Comparison of ENCODE assay signal across 22 cellular contexts in the genomic region with DNA sequence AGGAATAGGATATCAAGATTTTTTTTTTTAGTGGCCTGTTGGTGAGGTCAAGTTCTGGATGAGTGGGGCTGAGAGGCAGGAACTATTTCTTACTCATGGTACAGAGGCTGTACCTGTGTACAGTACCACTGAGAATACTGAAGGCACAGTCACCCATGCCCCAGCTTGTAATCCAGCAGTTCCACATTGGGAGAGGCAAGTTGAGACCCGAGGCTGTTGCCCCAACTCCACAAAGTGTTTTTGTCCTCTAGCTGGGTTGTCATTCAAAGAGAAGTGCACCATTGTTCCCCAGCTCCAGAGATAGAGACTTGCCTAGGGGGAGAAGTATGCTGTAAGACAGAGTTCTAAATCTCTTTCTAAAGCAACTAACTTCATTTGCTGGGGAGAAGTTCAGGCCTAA. TPM values are rescaled to one million over a fixed set of nuclear protein-coding genes. Genes with fewer than 3 reads are reported as not detected.
DNase-seq lines count a peak whose midpoint lies in the region; ATAC-seq, FAIRE-seq and TF ChIP-seq lines count a peak whose summit lies in the region.
"Had no signal": no experiment of that assay in that cellular context is flagged by ENCODE, and none has a peak within 500 bp of the region (broad histone marks: within the 10 kb centered on the region; RNA-seq: fewer than 3 reads in every experiment).

No MANE protein-coding gene starts in this region.

- H4K5ac ChIP-seq in mesendoderm (ENCODE audit: low read length) = no peak overlapping the region

- no peak overlapping the region for H2BK120ac ChIP-seq in mesendoderm (ENCODE audit: low read depth, low read length)

- no peak overlapping the region for H3K56ac ChIP-seq in mesendoderm (ENCODE audit: low read length)

- intact Hi-C loops in MCF 10A (cut with micrococcal nuclease) (loop anchor here (10.0 kb wide), 1 partner anchor 127 kb away; no protein-coding TSS in a partner anchor), breast epithelium (cut with DNase I; ENCODE audit: low total_unique reads) (no loop called here), pancreas (cut with DNase I) (no loop called here), left colon (cut with DNase I, micrococcal nuclease) (no loop called here), heart left ventricle (cut with DNase I) (loop anchor here in 5 of 10 donors (10.0 kb wide), 2 partner anchors 217 to 237 kb away; no protein-coding TSS in a partner anchor)

- TF ChIP-seq POLR2A in breast epithelium (IDR thresholded peaks at IDR 0.05) (no peak), heart left ventricle (IDR thresholded peaks at IDR 0.05) (no peak)

- WGBS in mesendoderm (ENCODE audit: extremely low coverage, insufficient coverage, low lambda C conversion rate) = no CpG with 5 or more reads among the region's 1 CpG
- 90 to 94% methylated on average over 1 of the region's 1 CpG for WGBS in pancreas, 2 donors
- WGBS in heart left ventricle, 4 donors = 94 to 100% (median 98%) methylated on average over 1 of the region's 1 CpG

- no peak overlapping the region for H3K4ac ChIP-seq in mesendoderm (ENCODE audit: low read depth, low read length)

- H4K8ac ChIP-seq in mesendoderm (ENCODE audit: low read depth, low read length) = no peak overlapping the region

- DNase-seq in MCF 10A (ENCODE audit: unreplicated experiment) (peak; percentile 21), breast epithelium (ENCODE audit: low spot score in 2 of 2) (no peak), epithelial cell of esophagus (ENCODE audit: low read depth) (peak; percentile 89), mesendoderm (peak; percentile 12), NCI-H2107 (lab: John Stamatoyannopoulos, UW) (no peak), pancreas (no peak), left colon (no peak), heart left ventricle (no peak)
- DNase-seq: 8988T; DMS53; EL; GOT3; NCI-H1105; NCI-H1694; NCI-H2081 treated with DMSO at 0.1 percent for 48 hours; NCI-H510A; NCI-H748 treated with DMSO at 0.1 percent for 48 hours; NK-92 treated with Interleukin-12 subunit alpha and Interleukin-12 subunit beta, amount 100 ng/mL, for 24 hours; Peyer's patch had no signal

- H3K27me3 ChIP-seq in breast epithelium (no peaks in the 10 kb centered on the region), mesendoderm (ENCODE audit: insufficient read depth, low read length, poor library complexity) (no peaks in the 10 kb centered on the region), pancreas (no peaks in the 10 kb centered on the region), heart left ventricle (no peaks in the 10 kb centered on the region)
- H3K27me3 ChIP-seq: Peyer's patch had no signal

- no TSS peak for BruUV-seq in MCF 10A (replicated peaks; lab: Mats Ljungman, UMichigan)

- H3K36me3 Mint-ChIP-seq in MCF 10A (ENCODE audit: insufficient read depth, unreplicated experiment) = no peaks in the 10 kb centered on the region

- no peak overlapping the region for H3K4me2 ChIP-seq in mesendoderm (ENCODE audit: low read length)

- POLR2A ChIA-PET in MCF 10A (lab: Yijun Ruan, JAX) = interaction anchor here (1.8 kb wide), 1 partner anchor 8 kb away, joined by 4 read pairs; no protein-coding TSS in a partner anchor

- peaks cover 22% of the 10 kb centered on the region for H3K9me3 Mint-ChIP-seq in MCF 10A (ENCODE audit: unreplicated experiment)

- FAIRE-seq in pancreas (lab: Jason Lieb, UNC) = no peak
- FAIRE-seq: GM12892, K562 had no signal

- no peak overlapping the region for H3K4me3 Mint-ChIP-seq in MCF 10A (ENCODE audit: unreplicated experiment)
- H3K4me3 Mint-ChIP-seq: CD14-positive monocyte had no signal

- no peak for ATAC-seq in pancreas
- ATAC-seq in left colon = no peak
- no peak for ATAC-seq in heart left ventricle
- ATAC-seq: K562 had no signal

- no peaks in the 10 kb centered on the region for H3K27me3 Mint-ChIP-seq in MCF 10A (ENCODE audit: insufficient read depth, unreplicated experiment)

- no peak overlapping the region for H3K27ac ChIP-seq in breast epithelium
- H3K27ac ChIP-seq in mesendoderm (ENCODE audit: low read depth, low read length) = no peak overlapping the region
- H3K27ac ChIP-seq in pancreas = no peak overlapping the region
- no peak overlapping the region for H3K27ac ChIP-seq in heart left ventricle
- H3K27ac ChIP-seq: Peyer's patch had no signal

- H3K18ac ChIP-seq in mesendoderm (ENCODE audit: low read length) = no peak overlapping the region

- peaks cover 22% of the 10 kb centered on the region for H3K4me1 Mint-ChIP-seq in MCF 10A (ENCODE audit: insufficient read depth, unreplicated experiment)

- no peak overlapping the region for H3K27ac Mint-ChIP-seq in MCF 10A (ENCODE audit: low read depth, unreplicated experiment)

- TF ChIP-seq CTCF in MCF 10A (IDR thresholded peaks at IDR 0.05; ENCODE audit: unreplicated experiment) (no peak), breast epithelium (IDR thresholded peaks at IDR 0.05) (no peak), epithelial cell of esophagus (IDR thresholded peaks at IDR 0.05; ENCODE audit: insufficient read depth, low read depth, low read length, missing control alignments) (no peak), pancreas (IDR thresholded peaks at IDR 0.05) (no peak), heart left ventricle (IDR thresholded peaks at IDR 0.05) (no peak)

- CTCF ChIA-PET in MCF 10A (lab: Yijun Ruan, JAX) = no interaction called here

- H2AK5ac ChIP-seq in mesendoderm (ENCODE audit: low read length) = no peak overlapping the region

- H3K23ac ChIP-seq in mesendoderm (ENCODE audit: low read length) = no peak overlapping the region

- H3K4me1 ChIP-seq in breast epithelium (no peaks in the 10 kb centered on the region), mesendoderm (ENCODE audit: control insufficient read depth, low read depth, low read length) (no peaks in the 10 kb centered on the region), pancreas (peaks cover 0 to 22% (median 5%) of the 10 kb centered on the region in 3 donors), heart left ventricle (peaks cover 0 to 32% (median 6%) of the 10 kb centered on the region in 12 donors)
- H3K4me1 ChIP-seq: Peyer's patch had no signal

- peaks cover 10% of the 10 kb centered on the region for H3K79me1 ChIP-seq in mesendoderm (ENCODE audit: low read length)

- no peak overlapping the region for H2BK5ac ChIP-seq in mesendoderm (ENCODE audit: low read length)

- H3K4me3 ChIP-seq in breast epithelium = no peak overlapping the region
- H3K4me3 ChIP-seq in epithelial cell of esophagus (ENCODE audit: low read length) = no peak overlapping the region
- no peak overlapping the region for H3K4me3 ChIP-seq in mesendoderm (ENCODE audit: low read length)
- H3K4me3 ChIP-seq in pancreas = no peak overlapping the region
- H3K4me3 ChIP-seq in heart left ventricle = no peak overlapping the region
- H3K4me3 ChIP-seq: K562, Peyer's patch had no signal

- no peak overlapping the region for H3K9ac ChIP-seq in mesendoderm (ENCODE audit: low read length)

- H3K9me3 ChIP-seq in breast epithelium (peaks cover 7 to 8% of the 10 kb centered on the region in 2 donors), pancreas (no peaks in the 10 kb centered on the region), heart left ventricle (peaks cover 0 to 17% (median 4%) of the 10 kb centered on the region in 12 donors)
- H3K9me3 ChIP-seq: Peyer's patch had no signal

- H2BK15ac ChIP-seq in mesendoderm (replicated peaks; ENCODE audit: low read depth) = no peak overlapping the region

- peaks cover 20% of the 10 kb centered on the region for H3K79me2 ChIP-seq in mesendoderm (ENCODE audit: control insufficient read depth, insufficient read depth, low read length)

- no peaks in the 10 kb centered on the region for H3K36me3 ChIP-seq in breast epithelium
- no peaks in the 10 kb centered on the region for H3K36me3 ChIP-seq in mesendoderm (ENCODE audit: control insufficient read depth, insufficient read depth, low read length)
- no peaks in the 10 kb centered on the region for H3K36me3 ChIP-seq in pancreas
- H3K36me3 ChIP-seq in heart left ventricle = no peaks in the 10 kb centered on the region
- H3K36me3 ChIP-seq: Peyer's patch had no signal

RNA-seq across cellular contexts. Expression of a gene that starts 38.7 kb away (rescaled TPM):
- 21.9 and 29.8 TPM in 2 replicates for total RNA-seq in MCF 10A (2022)
- total RNA-seq in breast epithelium = 10 to 100 TPM; 31.7 to 72.7 (median 48.8) TPM
- polyA plus RNA-seq in mesendoderm (2013, experiment 1 of 2) = 15.0 TPM
- polyA plus RNA-seq in mesendoderm (2013, experiment 2 of 2) = 14.5 TPM
- 10 to 100 TPM; 11.0 to 25.6 (median 16.4) TPM for total RNA-seq in pancreas
- 1 to 10 TPM; 6.1 to 7.0 TPM for polyA plus RNA-seq in pancreas
- 10 to 100 TPM; 31.0 to 32.0 TPM for total RNA-seq in left colon
- total RNA-seq in heart left ventricle = 10 to 100 TPM; 12.9 to 22.6 (median 19.1) TPM
- 1 to 10 TPM; 5.6 to 5.7 TPM for polyA plus RNA-seq in heart left ventricle

Comparison
In these comparisons a context has a peak if more than half of its experiments do, and no peak if none do; other contexts are left out.
1. DNase-seq: peak in MCF 10A (single experiment), epithelial cell of esophagus (single experiment) and mesendoderm (single experiment); none in breast epithelium (0 of 2), NCI-H2107 (single experiment), pancreas (0 of 6), left colon (0 of 2) and heart left ventricle (0 of 5).